ENCODE assay signal across 13 cellular contexts in the genomic region with DNA sequence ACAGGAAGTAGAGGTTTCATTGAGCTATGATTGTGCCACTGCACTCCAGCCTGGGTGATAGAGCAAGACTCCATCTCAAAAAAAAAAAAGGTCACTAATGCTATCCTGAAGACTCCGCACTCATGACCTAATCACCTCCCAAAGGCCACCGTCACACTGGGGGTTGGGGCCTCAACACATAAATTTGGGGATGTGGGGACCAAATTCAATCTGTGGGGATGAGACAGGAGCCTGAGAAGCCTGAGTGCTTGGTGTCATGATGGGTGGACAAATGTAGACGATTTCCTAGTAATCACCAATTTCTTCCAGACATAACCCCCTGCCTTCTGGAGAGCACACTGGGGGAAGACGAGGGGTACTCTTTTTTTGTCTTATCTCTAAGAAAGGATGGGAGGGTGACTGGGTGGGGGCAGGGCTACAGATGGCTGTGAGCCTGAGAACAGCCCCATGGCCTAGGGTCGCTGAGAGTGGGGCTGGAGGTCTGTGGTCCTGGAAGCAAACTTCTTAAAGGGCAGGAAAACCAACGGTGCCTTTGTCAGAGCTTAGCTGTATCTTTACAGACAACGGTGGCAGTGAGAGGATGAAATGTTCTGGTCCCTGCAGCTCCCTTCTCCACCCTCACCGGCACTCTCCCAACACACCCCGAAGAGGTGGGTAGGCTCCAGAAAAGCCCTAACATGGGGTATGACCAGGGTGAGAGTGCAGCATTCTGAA.
"Had no signal": no experiment of that assay in that cellular context is flagged by ENCODE, and none has a peak within 500 bp of the region (broad histone marks: within the 10 kb centered on the region; RNA-seq: fewer than 3 reads in every experiment).

No MANE protein-coding gene starts in this region.

- H3K4me1 ChIP-seq: psoas muscle had no signal

- H3K4me3 Mint-ChIP-seq: activated naive CD8-positive, alpha-beta T cell treated with anti-CD3 and anti-CD28 coated beads, Interleukin-2, amount 10 ng/mL, durations not matched to agents 7 days and 5 days; naive B cell had no signal

- H3K4me3 ChIP-seq: heart right ventricle, left ventricle myocardium inferior, psoas muscle, spleen had no signal

- H3K36me3 ChIP-seq: heart right ventricle, left ventricle myocardium inferior, neutrophil, spleen had no signal

- H3K27me3 Mint-ChIP-seq: naive B cell had no signal

- H3K36me3 Mint-ChIP-seq: naive B cell had no signal

- H3K27ac Mint-ChIP-seq: activated naive CD8-positive, alpha-beta T cell treated with anti-CD3 and anti-CD28 coated beads, Interleukin-2, amount 10 ng/mL, durations not matched to agents 7 days and 5 days; naive B cell had no signal

- H3K9me3 ChIP-seq: neutrophil had no signal

- DNase-seq: activated gamma-delta T cell; activated naive CD8-positive, alpha-beta T cell treated with anti-CD3 and anti-CD28 coated beads, Interleukin-2, amount 10 ng/mL, durations not matched to agents 7 days and 5 days; anterior cingulate cortex; heart right ventricle; islet precursor cell; left ventricle myocardium inferior; naive B cell; psoas muscle; spleen; stimulated activated naive CD4-positive, alpha-beta T cell treated with Interleukin-2 at 50 U/mL for 16 hours; T1000 had no signal

- H3K27ac ChIP-seq: heart right ventricle, left ventricle myocardium inferior, neutrophil, psoas muscle, spleen had no signal

- ATAC-seq: heart right ventricle, psoas muscle, sciatic nerve had no signal

- H3K27me3 ChIP-seq: neutrophil, spleen had no signal
